Comparison of ENCODE assay signal across 8 cellular contexts in the genomic region with DNA sequence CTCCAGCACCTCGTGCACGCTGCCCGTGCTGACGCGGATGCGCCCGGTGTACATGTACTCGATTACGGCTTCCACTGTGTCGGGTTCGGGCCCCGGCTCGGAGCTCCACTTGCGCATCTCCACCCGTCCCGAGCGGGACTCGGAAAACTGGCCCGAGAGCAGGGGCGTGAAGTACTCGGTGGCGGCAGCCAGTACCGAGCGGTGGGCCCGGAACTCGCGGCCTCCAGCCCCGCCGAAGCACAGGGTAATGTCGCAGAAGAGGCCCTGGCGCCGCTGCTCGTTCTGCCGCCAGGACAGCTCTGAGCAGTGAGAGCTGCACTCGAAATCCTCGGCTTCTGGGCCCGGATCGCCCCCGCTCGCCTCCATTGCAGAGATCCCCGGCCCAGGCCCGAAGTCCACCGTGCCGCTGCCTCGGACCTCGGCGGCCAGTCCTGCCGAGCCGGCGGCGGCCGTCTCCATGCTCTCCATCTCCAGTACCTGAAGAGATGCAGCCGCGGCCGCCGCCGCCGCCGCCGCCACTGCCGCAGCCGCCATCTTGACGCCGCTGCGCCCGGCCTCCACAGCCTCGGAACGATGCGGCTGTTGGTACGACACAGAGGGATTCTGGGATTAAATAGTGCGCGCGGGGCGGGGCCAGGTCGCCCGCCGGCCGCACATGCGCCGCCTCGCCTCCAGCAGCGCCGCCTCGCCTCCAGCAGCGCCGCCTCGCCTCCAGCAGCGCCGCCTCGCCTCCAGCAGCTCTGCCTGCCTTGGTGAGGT. TPM values are rescaled to one million over a fixed set of nuclear protein-coding genes. Genes with fewer than 3 reads are reported as not detected.
DNase-seq lines count a peak whose midpoint lies in the region; TF ChIP-seq lines count a peak whose summit lies in the region.

A gene with protein sequence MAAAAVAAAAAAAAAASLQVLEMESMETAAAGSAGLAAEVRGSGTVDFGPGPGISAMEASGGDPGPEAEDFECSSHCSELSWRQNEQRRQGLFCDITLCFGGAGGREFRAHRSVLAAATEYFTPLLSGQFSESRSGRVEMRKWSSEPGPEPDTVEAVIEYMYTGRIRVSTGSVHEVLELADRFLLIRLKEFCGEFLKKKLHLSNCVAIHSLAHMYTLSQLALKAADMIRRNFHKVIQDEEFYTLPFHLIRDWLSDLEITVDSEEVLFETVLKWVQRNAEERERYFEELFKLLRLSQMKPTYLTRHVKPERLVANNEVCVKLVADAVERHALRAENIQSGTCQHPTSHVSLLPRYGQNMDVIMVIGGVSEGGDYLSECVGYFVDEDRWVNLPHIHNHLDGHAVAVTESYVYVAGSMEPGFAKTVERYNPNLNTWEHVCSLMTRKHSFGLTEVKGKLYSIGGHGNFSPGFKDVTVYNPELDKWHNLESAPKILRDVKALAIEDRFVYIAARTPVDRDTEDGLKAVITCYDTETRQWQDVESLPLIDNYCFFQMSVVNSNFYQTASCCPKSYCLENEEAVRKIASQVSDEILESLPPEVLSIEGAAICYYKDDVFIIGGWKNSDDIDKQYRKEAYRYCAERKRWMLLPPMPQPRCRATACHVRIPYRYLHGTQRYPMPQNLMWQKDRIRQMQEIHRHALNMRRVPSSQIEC (minus strand): TSS at position 587 of the 759 bp plus-strand sequence. CDS start 53 bp downstream, at position 534.

- peak within 1 kb of the TSS; percentile 82 for H3K4me3 ChIP-seq in SK-N-MC
- peak within 1 kb of the TSS; percentile 98 for H3K4me3 ChIP-seq in osteoblast (ENCODE audit: insufficient read depth, low read length)
- H3K4me3 ChIP-seq in testis: peak within 1 kb of the TSS; percentile 89 to 92

- peak within 1 kb of the TSS; percentile 93 for H2AFZ ChIP-seq in osteoblast (ENCODE audit: low read length)

- CTCF ChIA-PET in HEK293T (lab: Yijun Ruan, JAX): interaction anchor here (0.7 to 1.1 kb wide), 3 partner anchors 15 to 161 kb away, joined by 3 read pairs; no protein-coding TSS in a partner anchor
- CTCF ChIA-PET in activated naive CD4-positive, alpha-beta T cell treated with anti-CD3 and anti-CD28 coated beads, Interleukin-2, amount 10 ng/mL, durations not matched to agents 7 days and 5 days (lab: Charles Lee): interaction anchor here (1.5 kb wide), 1 partner anchor 30 kb away, joined by 3 read pairs; no protein-coding TSS in a partner anchor

- H4K20me1 ChIP-seq in osteoblast (ENCODE audit: insufficient read depth, low read length): peaks cover 42% of the 10 kb centered on the region

- H3K27ac ChIP-seq in SK-N-MC: 0 out of 2 replicates have a peak within 1 kb of the TSS, but pooled peaks have one; percentile 60
- peak within 1 kb of the TSS; percentile 73 for H3K27ac ChIP-seq in osteoblast (ENCODE audit: low read depth, low read length)
- H3K27ac ChIP-seq in testis: peak within 1 kb of the TSS; percentile 75 to 89

- no peak within 1 kb of the TSS for H3K4me3 Mint-ChIP-seq in activated naive CD4-positive, alpha-beta T cell treated with anti-CD3 and anti-CD28 coated beads, Interleukin-2, amount 10 ng/mL, durations not matched to agents 7 days and 5 days

- H3K4me1 Mint-ChIP-seq in activated naive CD4-positive, alpha-beta T cell treated with anti-CD3 and anti-CD28 coated beads, Interleukin-2, amount 10 ng/mL, durations not matched to agents 7 days and 5 days: peaks cover 37% of the 10 kb centered on the region

- H3K36me3 ChIP-seq in SK-N-MC (ENCODE audit: insufficient read depth, low read length): peaks cover 31% of the 10 kb centered on the region
- H3K36me3 ChIP-seq in osteoblast (ENCODE audit: insufficient read depth, low read length): peaks cover 33% of the 10 kb centered on the region
- H3K36me3 ChIP-seq in testis (ENCODE audit: low read depth, missing control alignments): no peaks in the 10 kb centered on the region

- TF ChIP-seq CTCF in osteoblast (IDR thresholded peaks at IDR 0.05; ENCODE audit: extremely low read depth, low read depth, low read length): no peak
- TF ChIP-seq CTCF in testis (IDR thresholded peaks at IDR 0.05): peak in 1 of 3 experiments; percentile 6

- DNase-seq in GM04503 (ENCODE audit: low read depth) (peak; percentile 50), HEK293T (ENCODE audit: extremely low spot score) (peak; percentile 96), NAMALWA (ENCODE audit: low spot score) (peak; percentile 92), SK-N-MC (ENCODE audit: low read depth, low spot score) (peak; percentile 30), glomerular visceral epithelial cell (ENCODE audit: extremely low spot score) (peak; percentile 90), osteoblast (ENCODE audit: insufficient read length, low spot score, missing footprints) (peak; percentile 98), testis (peak; percentile 95)
- peak; percentile 92 for DNase-seq in activated naive CD4-positive, alpha-beta T cell treated with anti-CD3 and anti-CD28 coated beads, Interleukin-2, amount 10 ng/mL, durations not matched to agents 7 days and 5 days

- H3K9ac ChIP-seq in SK-N-MC (ENCODE audit: insufficient read length): peak within 1 kb of the TSS; percentile 77

- intact Hi-C loops in testis (cut with DNase I; ENCODE audit: low total_unique reads): no loop called here

- peaks cover 47% of the 10 kb centered on the region for H3K79me2 ChIP-seq in osteoblast (ENCODE audit: insufficient read depth, low read length)

- no peak within 1 kb of the TSS for H3K27ac Mint-ChIP-seq in activated naive CD4-positive, alpha-beta T cell treated with anti-CD3 and anti-CD28 coated beads, Interleukin-2, amount 10 ng/mL, durations not matched to agents 7 days and 5 days

- peak; percentile 57 for TF ChIP-seq POLR2A in testis (IDR thresholded peaks at IDR 0.05)

- H3K4me1 ChIP-seq in osteoblast (ENCODE audit: insufficient read depth, low read length) (peaks cover 12% of the 10 kb centered on the region), testis (peaks cover 18% of the 10 kb centered on the region)

- H3K9me3 ChIP-seq in SK-N-MC (ENCODE audit: low read depth, low read length): no peaks in the 10 kb centered on the region
- no peaks in the 10 kb centered on the region for H3K9me3 ChIP-seq in osteoblast (ENCODE audit: low read depth, low read length)
- H3K9me3 ChIP-seq in testis: no peaks in the 10 kb centered on the region

- peaks cover 16% of the 10 kb centered on the region for H3K36me3 Mint-ChIP-seq in activated naive CD4-positive, alpha-beta T cell treated with anti-CD3 and anti-CD28 coated beads, Interleukin-2, amount 10 ng/mL, durations not matched to agents 7 days and 5 days

- WGBS in testis, 2 donors: 0 to 1% methylated on average over 2 to 21 of the region's 90 CpGs

- H3K27me3 Mint-ChIP-seq in activated naive CD4-positive, alpha-beta T cell treated with anti-CD3 and anti-CD28 coated beads, Interleukin-2, amount 10 ng/mL, durations not matched to agents 7 days and 5 days: no peaks in the 10 kb centered on the region

- no peaks in the 10 kb centered on the region for H3K9me3 Mint-ChIP-seq in activated naive CD4-positive, alpha-beta T cell treated with anti-CD3 and anti-CD28 coated beads, Interleukin-2, amount 10 ng/mL, durations not matched to agents 7 days and 5 days

- H3K4me2 ChIP-seq in osteoblast (ENCODE audit: insufficient read depth, low read length): peak within 1 kb of the TSS; percentile 100

- POLR2A ChIA-PET in HEK293T (lab: Yijun Ruan, JAX): interaction anchor here (0.9 to 3.9 kb wide), 28 partner anchors 9 to 176 kb away, joined by 3 to 36 read pairs (median 4); a partner anchor contains a TSS

- H3K27me3 ChIP-seq in osteoblast (ENCODE audit: insufficient read depth, low read length) (no peaks in the 10 kb centered on the region), testis (no peaks in the 10 kb centered on the region)

TF ChIP-seq in HEK293T, 16 proteins besides CTCF, POLR2A, EP300 and RAD21:
- TF ChIP-seq LEF1 (IDR thresholded peaks at IDR 0.05; ENCODE audit: borderline replicate concordance) (no peak; the same call in 1 of the 2 replicates), L3MBTL2 (conservative IDR thresholded peaks at IDR 0.05) (peak; percentile 72; the same call in 1 of the 2 replicates), HDGF (IDR thresholded peaks at IDR 0.05; ENCODE audit: borderline replicate concordance) (0 out of 2 replicates have a peak, but pooled peaks have one; percentile 76)

RNA-seq across cellular contexts. Expression of the gene that starts here (rescaled TPM):
- total RNA-seq in osteoblast (28.6 and 34.7 TPM in 2 replicates), testis (10 to 100 TPM; 61.3 to 70.2 TPM)
- polyA plus RNA-seq in testis (ENCODE audit: insufficient read depth, low read depth, low replicate concordance): 28.2 TPM

Comparison
In these comparisons a context has a peak if more than half of its experiments do, and no peak if none do; other contexts are left out.
1. Peak in every context shown above with its lines: DNase-seq, H3K4me3 ChIP-seq and H3K27ac ChIP-seq.
2. DNase-seq: peak in every context shown above with its lines; median percentile 98 in osteoblast; 96 in HEK293T; 95 in testis; 92 in NAMALWA; 92 in activated naive CD4-positive, alpha-beta T cell treated with anti-CD3 and anti-CD28 coated beads, Interleukin-2, amount 10 ng/mL, durations not matched to agents 7 days and 5 days; 90 in glomerular visceral epithelial cell; 50 in GM04503; 30 in SK-N-MC.